Comparison of ENCODE assay signal across 1 cellular context in the genomic region with DNA sequence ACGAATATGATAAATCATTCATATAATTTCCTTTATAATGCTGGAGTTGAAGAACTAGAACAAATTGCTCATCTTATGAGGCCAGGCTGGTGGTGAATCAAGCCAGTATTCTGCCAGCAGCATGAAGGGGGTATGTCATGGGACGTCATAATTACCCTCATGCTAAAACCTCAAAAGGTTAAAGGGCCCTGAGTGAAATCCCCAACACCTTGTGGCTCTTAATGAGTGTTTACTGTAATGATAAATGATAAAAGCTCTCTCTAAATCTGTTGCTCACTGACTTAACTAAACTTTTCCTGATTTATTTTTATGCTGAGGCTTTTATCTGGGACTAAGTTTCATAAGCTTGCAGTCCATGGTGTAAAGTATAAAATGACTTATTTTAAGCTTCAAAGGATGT.
TF ChIP-seq lines count a peak whose summit lies in the region.

No MANE protein-coding gene starts in this region.

TF ChIP-seq in HepG2, 621 proteins besides CTCF, POLR2A, EP300 and RAD21:
- TF ChIP-seq ZNF773 (CRISPR knock-in tag; IDR thresholded peaks at IDR 0.05; ENCODE audit: borderline replicate concordance) (no peak), ZC3H4 (CRISPR knock-in tag; IDR thresholded peaks at IDR 0.05; ENCODE audit: borderline replicate concordance) (no peak), DPF2 (CRISPR knock-in tag; IDR thresholded peaks at IDR 0.05; ENCODE audit: borderline replicate concordance, low read depth) (no peak), NKX3-1 (CRISPR knock-in tag; IDR thresholded peaks at IDR 0.05) (no peak), ZNF556 (CRISPR knock-in tag; IDR thresholded peaks at IDR 0.05; ENCODE audit: borderline replicate concordance) (no peak), SRY (CRISPR knock-in tag; IDR thresholded peaks at IDR 0.05) (no peak), ARNT (IDR thresholded peaks at IDR 0.05) (no peak), JUN (CRISPR knock-in tag; IDR thresholded peaks at IDR 0.05) (no peak), NCOA5 (CRISPR knock-in tag; IDR thresholded peaks at IDR 0.05) (no peak), RNF2 (conservative IDR thresholded peaks at IDR 0.05; ENCODE audit: low read depth) (no peak), ZNF550 (CRISPR knock-in tag; IDR thresholded peaks at IDR 0.05; ENCODE audit: borderline replicate concordance) (no peak), ZNF143 (CRISPR knock-in tag; IDR thresholded peaks at IDR 0.05) (no peak), ZNF547 (CRISPR knock-in tag; IDR thresholded peaks at IDR 0.05) (no peak)
- TF ChIP-seq, protein P1, sequence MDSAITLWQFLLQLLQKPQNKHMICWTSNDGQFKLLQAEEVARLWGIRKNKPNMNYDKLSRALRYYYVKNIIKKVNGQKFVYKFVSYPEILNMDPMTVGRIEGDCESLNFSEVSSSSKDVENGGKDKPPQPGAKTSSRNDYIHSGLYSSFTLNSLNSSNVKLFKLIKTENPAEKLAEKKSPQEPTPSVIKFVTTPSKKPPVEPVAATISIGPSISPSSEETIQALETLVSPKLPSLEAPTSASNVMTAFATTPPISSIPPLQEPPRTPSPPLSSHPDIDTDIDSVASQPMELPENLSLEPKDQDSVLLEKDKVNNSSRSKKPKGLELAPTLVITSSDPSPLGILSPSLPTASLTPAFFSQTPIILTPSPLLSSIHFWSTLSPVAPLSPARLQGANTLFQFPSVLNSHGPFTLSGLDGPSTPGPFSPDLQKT (CRISPR knock-in tag; IDR thresholded peaks at IDR 0.05; ENCODE audit: borderline replicate concordance) = no peak
- TF ChIP-seq, protein P2, sequence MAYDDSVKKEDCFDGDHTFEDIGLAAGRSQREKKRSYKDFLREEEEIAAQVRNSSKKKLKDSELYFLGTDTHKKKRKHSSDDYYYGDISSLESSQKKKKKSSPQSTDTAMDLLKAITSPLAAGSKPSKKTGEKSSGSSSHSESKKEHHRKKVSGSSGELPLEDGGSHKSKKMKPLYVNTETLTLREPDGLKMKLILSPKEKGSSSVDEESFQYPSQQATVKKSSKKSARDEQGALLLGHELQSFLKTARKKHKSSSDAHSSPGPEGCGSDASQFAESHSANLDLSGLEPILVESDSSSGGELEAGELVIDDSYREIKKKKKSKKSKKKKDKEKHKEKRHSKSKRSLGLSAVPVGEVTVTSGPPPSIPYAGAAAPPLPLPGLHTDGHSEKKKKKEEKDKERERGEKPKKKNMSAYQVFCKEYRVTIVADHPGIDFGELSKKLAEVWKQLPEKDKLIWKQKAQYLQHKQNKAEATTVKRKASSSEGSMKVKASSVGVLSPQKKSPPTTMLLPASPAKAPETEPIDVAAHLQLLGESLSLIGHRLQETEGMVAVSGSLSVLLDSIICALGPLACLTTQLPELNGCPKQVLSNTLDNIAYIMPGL (CRISPR knock-in tag; IDR thresholded peaks at IDR 0.05; ENCODE audit: borderline replicate concordance in 1 of 2, low read depth in 1 of 2) = no peak
- TF ChIP-seq, protein P3, sequence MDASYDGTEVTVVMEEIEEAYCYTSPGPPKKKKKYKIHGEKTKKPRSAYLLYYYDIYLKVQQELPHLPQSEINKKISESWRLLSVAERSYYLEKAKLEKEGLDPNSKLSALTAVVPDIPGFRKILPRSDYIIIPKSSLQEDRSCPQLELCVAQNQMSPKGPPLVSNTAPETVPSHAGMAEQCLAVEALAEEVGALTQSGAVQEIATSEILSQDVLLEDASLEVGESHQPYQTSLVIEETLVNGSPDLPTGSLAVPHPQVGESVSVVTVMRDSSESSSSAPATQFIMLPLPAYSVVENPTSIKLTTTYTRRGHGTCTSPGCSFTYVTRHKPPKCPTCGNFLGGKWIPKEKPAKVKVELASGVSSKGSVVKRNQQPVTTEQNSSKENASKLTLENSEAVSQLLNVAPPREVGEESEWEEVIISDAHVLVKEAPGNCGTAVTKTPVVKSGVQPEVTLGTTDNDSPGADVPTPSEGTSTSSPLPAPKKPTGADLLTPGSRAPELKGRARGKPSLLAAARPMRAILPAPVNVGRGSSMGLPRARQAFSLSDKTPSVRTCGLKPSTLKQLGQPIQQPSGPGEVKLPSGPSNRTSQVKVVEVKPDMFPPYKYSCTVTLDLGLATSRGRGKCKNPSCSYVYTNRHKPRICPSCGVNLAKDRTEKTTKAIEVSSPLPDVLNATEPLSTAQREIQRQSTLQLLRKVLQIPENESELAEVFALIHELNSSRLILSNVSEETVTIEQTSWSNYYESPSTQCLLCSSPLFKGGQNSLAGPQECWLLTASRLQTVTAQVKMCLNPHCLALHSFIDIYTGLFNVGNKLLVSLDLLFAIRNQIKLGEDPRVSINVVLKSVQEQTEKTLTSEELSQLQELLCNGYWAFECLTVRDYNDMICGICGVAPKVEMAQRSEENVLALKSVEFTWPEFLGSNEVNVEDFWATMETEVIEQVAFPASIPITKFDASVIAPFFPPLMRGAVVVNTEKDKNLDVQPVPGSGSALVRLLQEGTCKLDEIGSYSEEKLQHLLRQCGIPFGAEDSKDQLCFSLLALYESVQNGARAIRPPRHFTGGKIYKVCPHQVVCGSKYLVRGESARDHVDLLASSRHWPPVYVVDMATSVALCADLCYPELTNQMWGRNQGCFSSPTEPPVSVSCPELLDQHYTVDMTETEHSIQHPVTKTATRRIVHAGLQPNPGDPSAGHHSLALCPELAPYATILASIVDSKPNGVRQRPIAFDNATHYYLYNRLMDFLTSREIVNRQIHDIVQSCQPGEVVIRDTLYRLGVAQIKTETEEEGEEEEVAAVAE (CRISPR knock-in tag; IDR thresholded peaks at IDR 0.05; ENCODE audit: borderline replicate concordance) = no peak
- TF ChIP-seq, protein P4, sequence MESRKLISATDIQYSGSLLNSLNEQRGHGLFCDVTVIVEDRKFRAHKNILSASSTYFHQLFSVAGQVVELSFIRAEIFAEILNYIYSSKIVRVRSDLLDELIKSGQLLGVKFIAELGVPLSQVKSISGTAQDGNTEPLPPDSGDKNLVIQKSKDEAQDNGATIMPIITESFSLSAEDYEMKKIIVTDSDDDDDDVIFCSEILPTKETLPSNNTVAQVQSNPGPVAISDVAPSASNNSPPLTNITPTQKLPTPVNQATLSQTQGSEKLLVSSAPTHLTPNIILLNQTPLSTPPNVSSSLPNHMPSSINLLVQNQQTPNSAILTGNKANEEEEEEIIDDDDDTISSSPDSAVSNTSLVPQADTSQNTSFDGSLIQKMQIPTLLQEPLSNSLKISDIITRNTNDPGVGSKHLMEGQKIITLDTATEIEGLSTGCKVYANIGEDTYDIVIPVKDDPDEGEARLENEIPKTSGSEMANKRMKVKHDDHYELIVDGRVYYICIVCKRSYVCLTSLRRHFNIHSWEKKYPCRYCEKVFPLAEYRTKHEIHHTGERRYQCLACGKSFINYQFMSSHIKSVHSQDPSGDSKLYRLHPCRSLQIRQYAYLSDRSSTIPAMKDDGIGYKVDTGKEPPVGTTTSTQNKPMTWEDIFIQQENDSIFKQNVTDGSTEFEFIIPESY (CRISPR knock-in tag; IDR thresholded peaks at IDR 0.05) = no peak
- TF ChIP-seq, protein P5, sequence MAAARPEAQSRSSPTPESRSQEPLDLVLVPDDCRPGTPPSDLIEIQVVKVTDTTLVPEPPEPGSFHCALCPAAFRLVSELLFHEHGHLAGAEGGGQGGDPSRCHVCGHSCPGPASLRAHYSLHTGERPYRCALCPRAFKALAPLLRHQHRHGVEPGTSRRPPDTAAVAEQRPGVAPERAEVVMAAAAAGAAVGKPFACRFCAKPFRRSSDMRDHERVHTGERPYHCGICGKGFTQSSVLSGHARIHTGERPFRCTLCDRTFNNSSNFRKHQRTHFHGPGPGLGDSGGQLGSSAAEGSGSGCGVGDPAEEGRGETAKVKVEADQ (CRISPR knock-in tag; IDR thresholded peaks at IDR 0.05; ENCODE audit: borderline replicate concordance) = no peak
- TF ChIP-seq, protein P6, sequence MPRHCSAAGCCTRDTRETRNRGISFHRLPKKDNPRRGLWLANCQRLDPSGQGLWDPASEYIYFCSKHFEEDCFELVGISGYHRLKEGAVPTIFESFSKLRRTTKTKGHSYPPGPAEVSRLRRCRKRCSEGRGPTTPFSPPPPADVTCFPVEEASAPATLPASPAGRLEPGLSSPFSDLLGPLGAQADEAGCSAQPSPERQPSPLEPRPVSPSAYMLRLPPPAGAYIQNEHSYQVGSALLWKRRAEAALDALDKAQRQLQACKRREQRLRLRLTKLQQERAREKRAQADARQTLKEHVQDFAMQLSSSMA (CRISPR knock-in tag; IDR thresholded peaks at IDR 0.05) = no peak
